In the genomic region with DNA sequence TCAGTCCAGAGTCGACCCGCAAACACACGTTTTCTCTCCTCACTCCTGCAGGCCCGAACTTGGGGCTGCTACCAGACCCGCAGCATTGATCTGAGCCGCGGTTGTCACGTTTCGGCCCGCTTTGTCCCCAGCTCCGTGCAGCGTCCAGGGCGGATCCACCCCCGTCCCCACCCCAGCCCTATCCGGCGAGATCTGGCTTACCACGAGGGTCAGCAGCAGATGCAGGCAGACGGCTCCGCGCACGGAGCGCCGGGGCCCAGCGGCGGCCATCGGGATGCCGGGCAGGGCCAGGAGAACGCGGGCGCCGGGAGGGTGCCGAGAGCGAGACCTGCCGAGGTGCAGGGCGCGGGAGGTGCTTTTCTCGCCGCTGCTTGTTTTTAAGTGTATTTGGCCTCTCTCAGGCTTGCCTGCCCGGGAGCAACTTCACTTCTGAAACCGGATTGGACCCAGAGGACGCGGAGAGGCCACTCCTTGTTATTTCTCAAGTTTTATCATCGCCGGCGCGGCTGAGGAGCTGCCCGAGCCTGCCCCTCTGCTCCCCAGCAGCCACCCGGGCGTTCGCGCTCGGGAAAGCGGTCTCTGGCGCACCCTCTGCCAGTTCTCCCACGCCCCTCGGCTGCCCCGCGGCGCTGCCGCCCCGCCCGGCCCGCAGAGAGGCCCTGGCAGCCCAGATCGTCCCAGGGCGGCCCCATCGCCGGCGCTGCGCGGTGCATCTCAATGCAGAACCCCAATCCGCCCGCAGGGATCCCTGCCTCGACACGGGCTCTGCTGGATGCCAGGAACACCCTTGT, we compare ENCODE assay signal across 8 cellular contexts. TPM values are rescaled to one million over a fixed set of nuclear protein-coding genes. Genes with fewer than 3 reads are reported as not detected.
DNase-seq lines count a peak whose midpoint lies in the region; ATAC-seq and TF ChIP-seq lines count a peak whose summit lies in the region.

A gene (minus strand): TSS at position 352 of the 791 bp plus-strand sequence. CDS start 82 bp downstream, at position 270.

- no peaks in the 10 kb centered on the region for H3K36me3 Mint-ChIP-seq in nephron progenitor cell (ENCODE audit: low read depth)
- H3K36me3 Mint-ChIP-seq in natural killer cell treated with Interleukin-12 subunit alpha and Interleukin-12 subunit beta and Interleukin-15 and Interleukin-18, amount 100 ng/mL, for 72 hours, result peaks cover 7% of the 10 kb centered on the region

- TF ChIP-seq CTCF in epithelial cell of esophagus (IDR thresholded peaks at IDR 0.05; ENCODE audit: insufficient read depth, low read depth, low read length, missing control alignments) (peak; percentile 22), nephron progenitor cell (IDR thresholded peaks at IDR 0.05) (no peak)

- H3K9me3 Mint-ChIP-seq in nephron progenitor cell, result peaks cover 15% of the 10 kb centered on the region
- H3K9me3 Mint-ChIP-seq in natural killer cell treated with Interleukin-12 subunit alpha and Interleukin-12 subunit beta and Interleukin-15 and Interleukin-18, amount 100 ng/mL, for 72 hours, result peaks cover 13% of the 10 kb centered on the region

- H3K4me3 Mint-ChIP-seq in nephron progenitor cell, result peak within 1 kb of the TSS; percentile 93
- no peak within 1 kb of the TSS for H3K4me3 Mint-ChIP-seq in natural killer cell treated with Interleukin-12 subunit alpha and Interleukin-12 subunit beta and Interleukin-15 and Interleukin-18, amount 100 ng/mL, for 72 hours

- peak within 1 kb of the TSS; percentile 86 for H3K4me3 ChIP-seq in epithelial cell of esophagus (ENCODE audit: low read length)

- H3K27ac Mint-ChIP-seq in nephron progenitor cell, result no peak within 1 kb of the TSS
- no peak within 1 kb of the TSS for H3K27ac Mint-ChIP-seq in natural killer cell treated with Interleukin-12 subunit alpha and Interleukin-12 subunit beta and Interleukin-15 and Interleukin-18, amount 100 ng/mL, for 72 hours

- DNase-seq in COLO668 (lab: John Stamatoyannopoulos, UW; ENCODE audit: unreplicated experiment) (peak; percentile 30), NCI-H460 (ENCODE audit: extremely low read depth, low read depth) (peak; percentile 19), epithelial cell of esophagus (ENCODE audit: low read depth) (peak; percentile 99), nephron progenitor cell (peak; percentile 69)
- no peak for DNase-seq in natural killer cell treated with Interleukin-12 subunit alpha and Interleukin-12 subunit beta and Interleukin-15 and Interleukin-18, amount 100 ng/mL, for 72 hours (ENCODE audit: low spot score)

- peaks cover 77% of the 10 kb centered on the region for H3K27me3 Mint-ChIP-seq in nephron progenitor cell (ENCODE audit: low read depth, poor library complexity)
- peaks cover 20 to 21% of the 10 kb centered on the region in 2 donors for H3K27me3 Mint-ChIP-seq in natural killer cell treated with Interleukin-12 subunit alpha and Interleukin-12 subunit beta and Interleukin-15 and Interleukin-18, amount 100 ng/mL, for 72 hours

- no peak for ATAC-seq in GM18520 (IDR thresholded peaks at IDR 0.05; ENCODE audit: unreplicated experiment)
- no peak for ATAC-seq in GM21825 (IDR thresholded peaks at IDR 0.05; ENCODE audit: unreplicated experiment)
- no peak for ATAC-seq in natural killer cell treated with Interleukin-12 subunit alpha and Interleukin-12 subunit beta and Interleukin-15 and Interleukin-18, amount 100 ng/mL, for 72 hours
- ATAC-seq in HG02798 (IDR thresholded peaks at IDR 0.05; ENCODE audit: poor library complexity, unreplicated experiment), result no peak

- peaks cover 25% of the 10 kb centered on the region for H3K4me1 Mint-ChIP-seq in nephron progenitor cell
- H3K4me1 Mint-ChIP-seq in natural killer cell treated with Interleukin-12 subunit alpha and Interleukin-12 subunit beta and Interleukin-15 and Interleukin-18, amount 100 ng/mL, for 72 hours (ENCODE audit: low read depth in 2 of 2), result no peaks in the 10 kb centered on the region

RNA-seq across cellular contexts. Expression of the gene that starts here (rescaled TPM):
- 1.7 and 2.1 TPM in 2 replicates for total RNA-seq in NCI-H460 (2014; rRNA removed; shearing (Covaris generic))
- polyA plus RNA-seq in NCI-H460 (2014; cell fraction: nucleus; rRNA removed), result 0.78 and 0.95 TPM in 2 replicates
- total RNA-seq in natural killer cell treated with Interleukin-12 subunit alpha and Interleukin-12 subunit beta and Interleukin-15 and Interleukin-18, amount 100 ng/mL, for 72 hours, result not detected
